ENCODE assay signal across 1 cellular context in the genomic region with DNA sequence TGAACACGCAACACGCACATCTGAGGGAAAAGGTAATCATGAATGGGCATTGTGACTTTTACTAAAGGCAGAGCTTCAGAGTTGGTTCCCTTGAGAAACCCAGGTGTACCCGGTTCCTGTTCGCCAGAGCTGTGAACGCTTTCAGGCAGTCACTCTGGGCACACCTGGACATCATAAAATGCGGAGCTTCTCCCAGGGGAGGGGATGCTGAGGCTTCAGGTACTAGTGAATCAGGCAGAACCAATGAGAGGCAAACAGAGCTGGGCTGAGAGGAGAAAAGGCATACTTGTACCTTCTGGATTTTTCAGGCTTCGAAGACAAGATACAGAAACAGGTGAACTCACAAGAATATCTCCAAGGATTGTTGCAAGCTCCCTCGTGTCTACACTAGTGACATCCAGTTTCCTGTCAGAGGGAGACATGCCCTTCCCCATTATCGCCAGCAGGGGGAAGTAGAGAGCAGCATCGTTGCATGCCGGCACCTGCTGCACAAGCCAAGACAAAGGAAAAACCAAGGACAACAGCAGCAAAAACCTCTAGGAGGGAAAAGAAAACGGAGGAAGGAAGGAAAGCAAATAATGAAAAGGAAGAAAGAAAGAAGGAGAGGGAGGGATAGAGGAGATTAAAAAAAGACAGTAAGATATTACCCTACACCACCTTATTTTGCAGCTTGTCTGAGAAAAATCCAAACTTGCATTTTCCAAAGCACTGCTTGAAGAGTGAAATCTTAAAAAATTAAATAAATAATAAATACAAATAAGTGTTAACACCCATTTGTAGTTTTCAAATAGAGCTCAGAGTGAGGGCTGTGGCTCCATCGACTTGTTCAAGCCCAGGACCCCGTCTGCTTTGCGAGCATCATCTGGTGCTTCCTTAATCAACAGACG.
TF ChIP-seq lines count a peak whose summit lies in the region.

No MANE protein-coding gene starts in this region.

TF ChIP-seq in neural cell, 6 proteins besides CTCF, POLR2A, EP300 and RAD21 (continued from another document):
- TF ChIP-seq, protein P1, sequence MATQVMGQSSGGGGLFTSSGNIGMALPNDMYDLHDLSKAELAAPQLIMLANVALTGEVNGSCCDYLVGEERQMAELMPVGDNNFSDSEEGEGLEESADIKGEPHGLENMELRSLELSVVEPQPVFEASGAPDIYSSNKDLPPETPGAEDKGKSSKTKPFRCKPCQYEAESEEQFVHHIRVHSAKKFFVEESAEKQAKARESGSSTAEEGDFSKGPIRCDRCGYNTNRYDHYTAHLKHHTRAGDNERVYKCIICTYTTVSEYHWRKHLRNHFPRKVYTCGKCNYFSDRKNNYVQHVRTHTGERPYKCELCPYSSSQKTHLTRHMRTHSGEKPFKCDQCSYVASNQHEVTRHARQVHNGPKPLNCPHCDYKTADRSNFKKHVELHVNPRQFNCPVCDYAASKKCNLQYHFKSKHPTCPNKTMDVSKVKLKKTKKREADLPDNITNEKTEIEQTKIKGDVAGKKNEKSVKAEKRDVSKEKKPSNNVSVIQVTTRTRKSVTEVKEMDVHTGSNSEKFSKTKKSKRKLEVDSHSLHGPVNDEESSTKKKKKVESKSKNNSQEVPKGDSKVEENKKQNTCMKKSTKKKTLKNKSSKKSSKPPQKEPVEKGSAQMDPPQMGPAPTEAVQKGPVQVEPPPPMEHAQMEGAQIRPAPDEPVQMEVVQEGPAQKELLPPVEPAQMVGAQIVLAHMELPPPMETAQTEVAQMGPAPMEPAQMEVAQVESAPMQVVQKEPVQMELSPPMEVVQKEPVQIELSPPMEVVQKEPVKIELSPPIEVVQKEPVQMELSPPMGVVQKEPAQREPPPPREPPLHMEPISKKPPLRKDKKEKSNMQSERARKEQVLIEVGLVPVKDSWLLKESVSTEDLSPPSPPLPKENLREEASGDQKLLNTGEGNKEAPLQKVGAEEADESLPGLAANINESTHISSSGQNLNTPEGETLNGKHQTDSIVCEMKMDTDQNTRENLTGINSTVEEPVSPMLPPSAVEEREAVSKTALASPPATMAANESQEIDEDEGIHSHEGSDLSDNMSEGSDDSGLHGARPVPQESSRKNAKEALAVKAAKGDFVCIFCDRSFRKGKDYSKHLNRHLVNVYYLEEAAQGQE (IDR thresholded peaks at IDR 0.05; ENCODE audit: borderline replicate concordance) = peak; percentile 54
- TF ChIP-seq TAF1 (IDR thresholded peaks at IDR 0.05; ENCODE audit: low read depth) = no peak
